In genomic region chr3:134602440-134602814, GRCh38 we compare ENCODE assay signal across 1 cellular context.
TF ChIP-seq lines count a peak whose summit lies in the region.

No MANE protein-coding gene starts in this region.

TF ChIP-seq in SK-N-SH treated with all-trans-retinoic acid at 6 μM for 48 hours, 23 proteins besides CTCF, POLR2A, EP300 and RAD21 (continued from another document):
- TF ChIP-seq CSRNP3 (CRISPR knock-in tag; IDR thresholded peaks at IDR 0.05) (no peak), ISL1 (CRISPR knock-in tag; IDR thresholded peaks at IDR 0.05) (no peak), PPARA (CRISPR knock-in tag; IDR thresholded peaks at IDR 0.05; ENCODE audit: borderline replicate concordance) (no peak), TOX (CRISPR knock-in tag; IDR thresholded peaks at IDR 0.05; ENCODE audit: borderline replicate concordance) (no peak), ARNTL (CRISPR knock-in tag; IDR thresholded peaks at IDR 0.05; ENCODE audit: borderline replicate concordance, low read depth) (no peak), SNAI2 (CRISPR knock-in tag; IDR thresholded peaks at IDR 0.05) (no peak), ZC3H10 (CRISPR knock-in tag; IDR thresholded peaks at IDR 0.05) (no peak), CSDC2 (CRISPR knock-in tag; IDR thresholded peaks at IDR 0.05) (no peak), ZNF70 (CRISPR knock-in tag; IDR thresholded peaks at IDR 0.05) (no peak), BACH2 (CRISPR knock-in tag; IDR thresholded peaks at IDR 0.05; ENCODE audit: borderline replicate concordance) (no peak)
- TF ChIP-seq, protein P1, sequence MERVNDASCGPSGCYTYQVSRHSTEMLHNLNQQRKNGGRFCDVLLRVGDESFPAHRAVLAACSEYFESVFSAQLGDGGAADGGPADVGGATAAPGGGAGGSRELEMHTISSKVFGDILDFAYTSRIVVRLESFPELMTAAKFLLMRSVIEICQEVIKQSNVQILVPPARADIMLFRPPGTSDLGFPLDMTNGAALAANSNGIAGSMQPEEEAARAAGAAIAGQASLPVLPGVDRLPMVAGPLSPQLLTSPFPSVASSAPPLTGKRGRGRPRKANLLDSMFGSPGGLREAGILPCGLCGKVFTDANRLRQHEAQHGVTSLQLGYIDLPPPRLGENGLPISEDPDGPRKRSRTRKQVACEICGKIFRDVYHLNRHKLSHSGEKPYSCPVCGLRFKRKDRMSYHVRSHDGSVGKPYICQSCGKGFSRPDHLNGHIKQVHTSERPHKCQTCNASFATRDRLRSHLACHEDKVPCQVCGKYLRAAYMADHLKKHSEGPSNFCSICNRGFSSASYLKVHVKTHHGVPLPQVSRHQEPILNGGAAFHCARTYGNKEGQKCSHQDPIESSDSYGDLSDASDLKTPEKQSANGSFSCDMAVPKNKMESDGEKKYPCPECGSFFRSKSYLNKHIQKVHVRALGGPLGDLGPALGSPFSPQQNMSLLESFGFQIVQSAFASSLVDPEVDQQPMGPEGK (CRISPR knock-in tag; IDR thresholded peaks at IDR 0.05; ENCODE audit: borderline replicate concordance) = no peak
- TF ChIP-seq, protein P2, sequence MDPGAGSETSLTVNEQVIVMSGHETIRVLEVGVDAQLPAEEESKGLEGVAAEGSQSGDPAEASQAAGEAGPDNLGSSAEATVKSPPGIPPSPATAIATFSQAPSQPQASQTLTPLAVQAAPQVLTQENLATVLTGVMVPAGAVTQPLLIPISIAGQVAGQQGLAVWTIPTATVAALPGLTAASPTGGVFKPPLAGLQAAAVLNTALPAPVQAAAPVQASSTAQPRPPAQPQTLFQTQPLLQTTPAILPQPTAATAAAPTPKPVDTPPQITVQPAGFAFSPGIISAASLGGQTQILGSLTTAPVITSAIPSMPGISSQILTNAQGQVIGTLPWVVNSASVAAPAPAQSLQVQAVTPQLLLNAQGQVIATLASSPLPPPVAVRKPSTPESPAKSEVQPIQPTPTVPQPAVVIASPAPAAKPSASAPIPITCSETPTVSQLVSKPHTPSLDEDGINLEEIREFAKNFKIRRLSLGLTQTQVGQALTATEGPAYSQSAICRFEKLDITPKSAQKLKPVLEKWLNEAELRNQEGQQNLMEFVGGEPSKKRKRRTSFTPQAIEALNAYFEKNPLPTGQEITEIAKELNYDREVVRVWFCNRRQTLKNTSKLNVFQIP (CRISPR knock-in tag; IDR thresholded peaks at IDR 0.05; ENCODE audit: borderline replicate concordance, low read depth) = no peak
- TF ChIP-seq, protein P3, sequence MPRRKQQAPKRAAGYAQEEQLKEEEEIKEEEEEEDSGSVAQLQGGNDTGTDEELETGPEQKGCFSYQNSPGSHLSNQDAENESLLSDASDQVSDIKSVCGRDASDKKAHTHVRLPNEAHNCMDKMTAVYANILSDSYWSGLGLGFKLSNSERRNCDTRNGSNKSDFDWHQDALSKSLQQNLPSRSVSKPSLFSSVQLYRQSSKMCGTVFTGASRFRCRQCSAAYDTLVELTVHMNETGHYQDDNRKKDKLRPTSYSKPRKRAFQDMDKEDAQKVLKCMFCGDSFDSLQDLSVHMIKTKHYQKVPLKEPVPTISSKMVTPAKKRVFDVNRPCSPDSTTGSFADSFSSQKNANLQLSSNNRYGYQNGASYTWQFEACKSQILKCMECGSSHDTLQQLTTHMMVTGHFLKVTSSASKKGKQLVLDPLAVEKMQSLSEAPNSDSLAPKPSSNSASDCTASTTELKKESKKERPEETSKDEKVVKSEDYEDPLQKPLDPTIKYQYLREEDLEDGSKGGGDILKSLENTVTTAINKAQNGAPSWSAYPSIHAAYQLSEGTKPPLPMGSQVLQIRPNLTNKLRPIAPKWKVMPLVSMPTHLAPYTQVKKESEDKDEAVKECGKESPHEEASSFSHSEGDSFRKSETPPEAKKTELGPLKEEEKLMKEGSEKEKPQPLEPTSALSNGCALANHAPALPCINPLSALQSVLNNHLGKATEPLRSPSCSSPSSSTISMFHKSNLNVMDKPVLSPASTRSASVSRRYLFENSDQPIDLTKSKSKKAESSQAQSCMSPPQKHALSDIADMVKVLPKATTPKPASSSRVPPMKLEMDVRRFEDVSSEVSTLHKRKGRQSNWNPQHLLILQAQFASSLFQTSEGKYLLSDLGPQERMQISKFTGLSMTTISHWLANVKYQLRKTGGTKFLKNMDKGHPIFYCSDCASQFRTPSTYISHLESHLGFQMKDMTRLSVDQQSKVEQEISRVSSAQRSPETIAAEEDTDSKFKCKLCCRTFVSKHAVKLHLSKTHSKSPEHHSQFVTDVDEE (CRISPR knock-in tag; IDR thresholded peaks at IDR 0.05) = no peak
